In the genomic region with DNA sequence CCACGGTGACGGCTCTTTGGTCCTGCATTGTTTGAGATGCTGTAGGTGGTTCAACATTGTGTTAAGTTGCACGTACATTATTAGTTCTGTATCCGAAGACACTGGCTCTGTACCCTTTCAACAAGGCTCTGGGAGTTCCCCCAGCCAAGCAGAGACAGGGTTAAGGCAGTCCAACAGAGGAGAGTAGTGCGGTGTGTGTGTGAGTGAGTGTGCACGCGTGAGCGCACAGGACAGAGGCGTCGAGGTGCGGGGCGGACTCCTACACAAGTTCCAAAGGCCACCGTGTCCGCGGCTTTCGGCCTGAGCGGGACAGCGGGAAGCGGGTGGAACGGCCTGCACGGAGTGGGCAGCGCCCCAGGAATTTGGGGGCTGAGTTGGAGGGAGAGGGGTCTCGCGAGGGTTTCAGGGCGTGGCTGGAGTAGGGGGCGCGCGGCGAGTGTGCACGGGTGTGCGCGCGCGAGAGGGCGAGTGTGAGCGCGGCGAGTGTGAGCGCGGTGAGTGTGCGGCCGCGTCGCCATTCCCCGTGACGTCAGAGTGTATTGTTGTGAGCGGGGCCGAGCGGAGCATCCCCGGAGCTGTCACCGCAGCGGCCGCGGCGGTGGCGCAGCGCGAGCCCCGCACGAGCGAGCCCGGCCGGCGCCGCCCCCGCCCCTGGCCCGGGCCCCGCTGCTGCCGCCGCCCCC, we compare ENCODE assay signal across 1 cellular context.
TF ChIP-seq lines count a peak whose summit lies in the region.

A gene (plus strand): TSS at position 532 of the 683 bp plus-strand sequence. CDS start 413 bp downstream, outside the sequence.

TF ChIP-seq in HEK293, 187 proteins besides CTCF, POLR2A, EP300 and RAD21 (continued from another document and continues in another):
- TF ChIP-seq, protein P1, sequence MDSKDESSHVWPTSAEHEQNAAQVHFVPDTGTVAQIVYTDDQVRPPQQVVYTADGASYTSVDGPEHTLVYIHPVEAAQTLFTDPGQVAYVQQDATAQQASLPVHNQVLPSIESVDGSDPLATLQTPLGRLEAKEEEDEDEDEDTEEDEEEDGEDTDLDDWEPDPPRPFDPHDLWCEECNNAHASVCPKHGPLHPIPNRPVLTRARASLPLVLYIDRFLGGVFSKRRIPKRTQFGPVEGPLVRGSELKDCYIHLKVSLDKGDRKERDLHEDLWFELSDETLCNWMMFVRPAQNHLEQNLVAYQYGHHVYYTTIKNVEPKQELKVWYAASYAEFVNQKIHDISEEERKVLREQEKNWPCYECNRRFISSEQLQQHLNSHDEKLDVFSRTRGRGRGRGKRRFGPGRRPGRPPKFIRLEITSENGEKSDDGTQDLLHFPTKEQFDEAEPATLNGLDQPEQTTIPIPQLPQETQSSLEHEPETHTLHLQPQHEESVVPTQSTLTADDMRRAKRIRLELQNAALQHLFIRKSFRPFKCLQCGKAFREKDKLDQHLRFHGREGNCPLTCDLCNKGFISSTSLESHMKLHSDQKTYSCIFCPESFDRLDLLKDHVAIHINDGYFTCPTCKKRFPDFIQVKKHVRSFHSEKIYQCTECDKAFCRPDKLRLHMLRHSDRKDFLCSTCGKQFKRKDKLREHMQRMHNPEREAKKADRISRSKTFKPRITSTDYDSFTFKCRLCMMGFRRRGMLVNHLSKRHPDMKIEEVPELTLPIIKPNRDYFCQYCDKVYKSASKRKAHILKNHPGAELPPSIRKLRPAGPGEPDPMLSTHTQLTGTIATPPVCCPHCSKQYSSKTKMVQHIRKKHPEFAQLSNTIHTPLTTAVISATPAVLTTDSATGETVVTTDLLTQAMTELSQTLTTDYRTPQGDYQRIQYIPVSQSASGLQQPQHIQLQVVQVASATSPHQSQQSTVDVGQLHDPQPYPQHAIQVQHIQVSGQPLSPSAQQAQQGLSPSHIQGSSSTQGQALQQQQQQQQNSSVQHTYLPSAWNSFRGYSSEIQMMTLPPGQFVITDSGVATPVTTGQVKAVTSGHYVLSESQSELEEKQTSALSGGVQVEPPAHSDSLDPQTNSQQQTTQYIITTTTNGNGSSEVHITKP (tag by site-specific recombination; IDR thresholded peaks at IDR 0.05), result peak; percentile 52
- peak; percentile 73; the same call in 1 of the 2 replicates for TF ChIP-seq ZNF610 (tag by site-specific recombination; IDR thresholded peaks at IDR 0.05; ENCODE audit: borderline replicate concordance)
- peak; percentile 92 for TF ChIP-seq KLF16 (tag by site-specific recombination; IDR thresholded peaks at IDR 0.05)
- TF ChIP-seq ZBTB17 (tag by site-specific recombination; IDR thresholded peaks at IDR 0.05), result 0 out of 2 replicates have a peak, but pooled peaks have one; percentile 36
- TF ChIP-seq SP7 (tag by site-specific recombination; IDR thresholded peaks at IDR 0.05), result peak; percentile 79; the same call in 1 of the 2 replicates
- peak; percentile 12; the same call in 1 of the 2 replicates for TF ChIP-seq RBAK (tag by site-specific recombination; IDR thresholded peaks at IDR 0.05)
- TF ChIP-seq, protein P2, sequence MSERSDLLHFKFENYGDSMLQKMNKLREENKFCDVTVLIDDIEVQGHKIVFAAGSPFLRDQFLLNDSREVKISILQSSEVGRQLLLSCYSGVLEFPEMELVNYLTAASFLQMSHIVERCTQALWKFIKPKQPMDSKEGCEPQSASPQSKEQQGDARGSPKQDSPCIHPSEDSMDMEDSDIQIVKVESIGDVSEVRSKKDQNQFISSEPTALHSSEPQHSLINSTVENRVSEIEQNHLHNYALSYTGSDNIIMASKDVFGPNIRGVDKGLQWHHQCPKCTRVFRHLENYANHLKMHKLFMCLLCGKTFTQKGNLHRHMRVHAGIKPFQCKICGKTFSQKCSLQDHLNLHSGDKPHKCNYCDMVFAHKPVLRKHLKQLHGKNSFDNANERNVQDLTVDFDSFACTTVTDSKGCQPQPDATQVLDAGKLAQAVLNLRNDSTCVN (tag by site-specific recombination; optimal IDR thresholded peaks at IDR 0.05), result peak; percentile 99
- peak; percentile 81 for TF ChIP-seq YY2 (tag by site-specific recombination; IDR thresholded peaks at IDR 0.05)
- TF ChIP-seq ZNF629 (tag by site-specific recombination; IDR thresholded peaks at IDR 0.05), result peak; percentile 91
- peak; percentile 66; the same call in 1 of the 2 replicates for TF ChIP-seq BCL11B (tag by site-specific recombination; IDR thresholded peaks at IDR 0.05; ENCODE audit: low read depth)
- no peak for TF ChIP-seq KLF10 (tag by site-specific recombination; IDR thresholded peaks at IDR 0.05)
- TF ChIP-seq KLF8 (tag by site-specific recombination; IDR thresholded peaks at IDR 0.05), result peak; percentile 62; the same call in 1 of the 2 replicates
- TF ChIP-seq, protein P3, sequence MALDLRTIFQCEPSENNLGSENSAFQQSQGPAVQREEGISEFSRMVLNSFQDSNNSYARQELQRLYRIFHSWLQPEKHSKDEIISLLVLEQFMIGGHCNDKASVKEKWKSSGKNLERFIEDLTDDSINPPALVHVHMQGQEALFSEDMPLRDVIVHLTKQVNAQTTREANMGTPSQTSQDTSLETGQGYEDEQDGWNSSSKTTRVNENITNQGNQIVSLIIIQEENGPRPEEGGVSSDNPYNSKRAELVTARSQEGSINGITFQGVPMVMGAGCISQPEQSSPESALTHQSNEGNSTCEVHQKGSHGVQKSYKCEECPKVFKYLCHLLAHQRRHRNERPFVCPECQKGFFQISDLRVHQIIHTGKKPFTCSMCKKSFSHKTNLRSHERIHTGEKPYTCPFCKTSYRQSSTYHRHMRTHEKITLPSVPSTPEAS (tag by site-specific recombination; IDR thresholded peaks at IDR 0.05), result peak; percentile 79
- peak; percentile 63 for TF ChIP-seq ZEB2 (tag by site-specific recombination; IDR thresholded peaks at IDR 0.05)
- no peak for TF ChIP-seq ZNF155 (tag by site-specific recombination; IDR thresholded peaks at IDR 0.05)
- no peak for TF ChIP-seq OVOL3 (tag by site-specific recombination; IDR thresholded peaks at IDR 0.05)
- peak; percentile 47 for TF ChIP-seq ZIC2 (tag by site-specific recombination; IDR thresholded peaks at IDR 0.05)
- TF ChIP-seq GLIS2 (tag by site-specific recombination; IDR thresholded peaks at IDR 0.05), result peak; percentile 29; the same call in 1 of the 2 replicates
- TF ChIP-seq ZNF391 (tag by site-specific recombination; IDR thresholded peaks at IDR 0.05; ENCODE audit: borderline replicate concordance, low read depth), result peak; percentile 71; the same call in 1 of the 2 replicates
- no peak for TF ChIP-seq ZNF433 (tag by site-specific recombination; IDR thresholded peaks at IDR 0.05; ENCODE audit: low read depth)
- TF ChIP-seq, protein P4, sequence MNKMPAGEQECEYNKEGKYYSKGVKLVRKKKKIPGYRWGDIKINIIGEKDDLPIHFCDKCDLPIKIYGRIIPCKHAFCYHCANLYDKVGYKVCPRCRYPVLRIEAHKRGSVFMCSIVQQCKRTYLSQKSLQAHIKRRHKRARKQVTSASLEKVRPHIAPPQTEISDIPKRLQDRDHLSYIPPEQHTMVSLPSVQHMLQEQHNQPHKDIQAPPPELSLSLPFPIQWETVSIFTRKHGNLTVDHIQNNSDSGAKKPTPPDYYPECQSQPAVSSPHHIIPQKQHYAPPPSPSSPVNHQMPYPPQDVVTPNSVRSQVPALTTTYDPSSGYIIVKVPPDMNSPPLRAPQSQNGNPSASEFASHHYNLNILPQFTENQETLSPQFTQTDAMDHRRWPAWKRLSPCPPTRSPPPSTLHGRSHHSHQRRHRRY (tag by site-specific recombination; IDR thresholded peaks at IDR 0.05), result 0 out of 2 replicates have a peak, but pooled peaks have one; percentile 75
- TF ChIP-seq SP2 (tag by site-specific recombination; IDR thresholded peaks at IDR 0.05), result 0 out of 2 replicates have a peak, but pooled peaks have one; percentile 28
- TF ChIP-seq, protein P5, sequence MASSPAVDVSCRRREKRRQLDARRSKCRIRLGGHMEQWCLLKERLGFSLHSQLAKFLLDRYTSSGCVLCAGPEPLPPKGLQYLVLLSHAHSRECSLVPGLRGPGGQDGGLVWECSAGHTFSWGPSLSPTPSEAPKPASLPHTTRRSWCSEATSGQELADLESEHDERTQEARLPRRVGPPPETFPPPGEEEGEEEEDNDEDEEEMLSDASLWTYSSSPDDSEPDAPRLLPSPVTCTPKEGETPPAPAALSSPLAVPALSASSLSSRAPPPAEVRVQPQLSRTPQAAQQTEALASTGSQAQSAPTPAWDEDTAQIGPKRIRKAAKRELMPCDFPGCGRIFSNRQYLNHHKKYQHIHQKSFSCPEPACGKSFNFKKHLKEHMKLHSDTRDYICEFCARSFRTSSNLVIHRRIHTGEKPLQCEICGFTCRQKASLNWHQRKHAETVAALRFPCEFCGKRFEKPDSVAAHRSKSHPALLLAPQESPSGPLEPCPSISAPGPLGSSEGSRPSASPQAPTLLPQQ (tag by site-specific recombination; IDR thresholded peaks at IDR 0.05), result peak; percentile 82
- peak; percentile 82; the same call in 1 of the 2 replicates for TF ChIP-seq ZNF239 (tag by site-specific recombination; IDR thresholded peaks at IDR 0.05)
- TF ChIP-seq ZNF335 (tag by site-specific recombination; conservative IDR thresholded peaks at IDR 0.05), result peak; percentile 91
- TF ChIP-seq ZNF324 (tag by site-specific recombination; IDR thresholded peaks at IDR 0.05), result peak; percentile 79; the same call in 1 of the 2 replicates
- TF ChIP-seq ZNF302 (tag by site-specific recombination; IDR thresholded peaks at IDR 0.05; ENCODE audit: low read depth), result 0 out of 2 replicates have a peak, but pooled peaks have one; percentile 50
- TF ChIP-seq ZNF133 (tag by site-specific recombination; IDR thresholded peaks at IDR 0.05), result peak; percentile 55; the same call in 1 of the 2 replicates
- peak; percentile 92 for TF ChIP-seq ZNF501 (tag by site-specific recombination; IDR thresholded peaks at IDR 0.05)
- no peak; the same call in 1 of the 2 replicates for TF ChIP-seq ZNF266 (tag by site-specific recombination; IDR thresholded peaks at IDR 0.05; ENCODE audit: low read depth)
- TF ChIP-seq, protein P6, sequence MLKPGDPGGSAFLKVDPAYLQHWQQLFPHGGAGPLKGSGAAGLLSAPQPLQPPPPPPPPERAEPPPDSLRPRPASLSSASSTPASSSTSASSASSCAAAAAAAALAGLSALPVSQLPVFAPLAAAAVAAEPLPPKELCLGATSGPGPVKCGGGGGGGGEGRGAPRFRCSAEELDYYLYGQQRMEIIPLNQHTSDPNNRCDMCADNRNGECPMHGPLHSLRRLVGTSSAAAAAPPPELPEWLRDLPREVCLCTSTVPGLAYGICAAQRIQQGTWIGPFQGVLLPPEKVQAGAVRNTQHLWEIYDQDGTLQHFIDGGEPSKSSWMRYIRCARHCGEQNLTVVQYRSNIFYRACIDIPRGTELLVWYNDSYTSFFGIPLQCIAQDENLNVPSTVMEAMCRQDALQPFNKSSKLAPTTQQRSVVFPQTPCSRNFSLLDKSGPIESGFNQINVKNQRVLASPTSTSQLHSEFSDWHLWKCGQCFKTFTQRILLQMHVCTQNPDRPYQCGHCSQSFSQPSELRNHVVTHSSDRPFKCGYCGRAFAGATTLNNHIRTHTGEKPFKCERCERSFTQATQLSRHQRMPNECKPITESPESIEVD (tag by site-specific recombination; IDR thresholded peaks at IDR 0.05), result no peak
- TF ChIP-seq ZBTB1 (tag by site-specific recombination; IDR thresholded peaks at IDR 0.05), result 0 out of 2 replicates have a peak, but pooled peaks have one; percentile 70
- no peak for TF ChIP-seq GLI2 (tag by site-specific recombination; IDR thresholded peaks at IDR 0.05; ENCODE audit: borderline replicate concordance, low read depth)
- TF ChIP-seq GLIS1 (tag by site-specific recombination; IDR thresholded peaks at IDR 0.05), result no peak
- TF ChIP-seq, protein P7, sequence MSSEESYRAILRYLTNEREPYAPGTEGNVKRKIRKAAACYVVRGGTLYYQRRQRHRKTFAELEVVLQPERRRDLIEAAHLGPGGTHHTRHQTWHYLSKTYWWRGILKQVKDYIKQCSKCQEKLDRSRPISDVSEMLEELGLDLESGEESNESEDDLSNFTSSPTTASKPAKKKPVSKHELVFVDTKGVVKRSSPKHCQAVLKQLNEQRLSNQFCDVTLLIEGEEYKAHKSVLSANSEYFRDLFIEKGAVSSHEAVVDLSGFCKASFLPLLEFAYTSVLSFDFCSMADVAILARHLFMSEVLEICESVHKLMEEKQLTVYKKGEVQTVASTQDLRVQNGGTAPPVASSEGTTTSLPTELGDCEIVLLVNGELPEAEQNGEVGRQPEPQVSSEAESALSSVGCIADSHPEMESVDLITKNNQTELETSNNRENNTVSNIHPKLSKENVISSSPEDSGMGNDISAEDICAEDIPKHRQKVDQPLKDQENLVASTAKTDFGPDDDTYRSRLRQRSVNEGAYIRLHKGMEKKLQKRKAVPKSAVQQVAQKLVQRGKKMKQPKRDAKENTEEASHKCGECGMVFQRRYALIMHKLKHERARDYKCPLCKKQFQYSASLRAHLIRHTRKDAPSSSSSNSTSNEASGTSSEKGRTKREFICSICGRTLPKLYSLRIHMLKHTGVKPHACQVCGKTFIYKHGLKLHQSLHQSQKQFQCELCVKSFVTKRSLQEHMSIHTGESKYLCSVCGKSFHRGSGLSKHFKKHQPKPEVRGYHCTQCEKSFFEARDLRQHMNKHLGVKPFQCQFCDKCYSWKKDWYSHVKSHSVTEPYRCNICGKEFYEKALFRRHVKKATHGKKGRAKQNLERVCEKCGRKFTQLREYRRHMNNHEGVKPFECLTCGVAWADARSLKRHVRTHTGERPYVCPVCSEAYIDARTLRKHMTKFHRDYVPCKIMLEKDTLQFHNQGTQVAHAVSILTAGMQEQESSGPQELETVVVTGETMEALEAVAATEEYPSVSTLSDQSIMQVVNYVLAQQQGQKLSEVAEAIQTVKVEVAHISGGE (tag by site-specific recombination; conservative IDR thresholded peaks at IDR 0.05; ENCODE audit: low read depth), result peak; percentile 46; the same call in 1 of the 2 replicates
- TF ChIP-seq ZBTB21 (tag by site-specific recombination; IDR thresholded peaks at IDR 0.05), result peak; percentile 86; the same call in 1 of the 2 replicates
- TF ChIP-seq ZNF292 (tag by site-specific recombination; IDR thresholded peaks at IDR 0.05; ENCODE audit: borderline replicate concordance, low read depth), result no peak
- TF ChIP-seq EGR2 (tag by site-specific recombination; IDR thresholded peaks at IDR 0.05; ENCODE audit: low read depth), result peak; percentile 82
- TF ChIP-seq ZXDB (tag by site-specific recombination; IDR thresholded peaks at IDR 0.05), result peak; percentile 82
- TF ChIP-seq, protein P8, sequence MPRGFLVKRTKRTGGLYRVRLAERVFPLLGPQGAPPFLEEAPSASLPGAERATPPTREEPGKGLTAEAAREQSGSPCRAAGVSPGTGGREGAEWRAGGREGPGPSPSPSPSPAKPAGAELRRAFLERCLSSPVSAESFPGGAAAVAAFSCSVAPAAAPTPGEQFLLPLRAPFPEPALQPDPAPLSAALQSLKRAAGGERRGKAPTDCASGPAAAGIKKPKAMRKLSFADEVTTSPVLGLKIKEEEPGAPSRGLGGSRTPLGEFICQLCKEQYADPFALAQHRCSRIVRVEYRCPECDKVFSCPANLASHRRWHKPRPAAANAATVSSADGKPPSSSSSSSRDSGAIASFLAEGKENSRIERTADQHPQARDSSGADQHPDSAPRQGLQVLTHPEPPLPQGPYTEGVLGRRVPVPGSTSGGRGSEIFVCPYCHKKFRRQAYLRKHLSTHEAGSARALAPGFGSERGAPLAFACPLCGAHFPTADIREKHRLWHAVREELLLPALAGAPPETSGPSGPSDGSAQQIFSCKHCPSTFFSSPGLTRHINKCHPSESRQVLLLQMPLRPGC (tag by site-specific recombination; IDR thresholded peaks at IDR 0.05), result peak; percentile 48; the same call in 1 of the 2 replicates
- TF ChIP-seq ZFHX2 (tag by site-specific recombination; conservative IDR thresholded peaks at IDR 0.05), result peak; percentile 93
- TF ChIP-seq KLF9 (tag by site-specific recombination; IDR thresholded peaks at IDR 0.05; ENCODE audit: low read depth), result peak; percentile 75
- TF ChIP-seq ZNF837 (tag by site-specific recombination; IDR thresholded peaks at IDR 0.05), result 0 out of 2 replicates have a peak, but pooled peaks have one; percentile 37
- no peak for TF ChIP-seq ZNF830 (tag by site-specific recombination; IDR thresholded peaks at IDR 0.05; ENCODE audit: low read depth)
- 0 out of 2 replicates have a peak, but pooled peaks have one; percentile 15 for TF ChIP-seq ZBTB8A (tag by site-specific recombination; IDR thresholded peaks at IDR 0.05)
